ENCODE assay signal across 20 cellular contexts in genomic region chr2:19021721-19022120, GRCh38.
DNase-seq lines count a peak whose midpoint lies in the region; ATAC-seq and TF ChIP-seq lines count a peak whose summit lies in the region.
"Had no signal": no experiment of that assay in that cellular context is flagged by ENCODE, and none has a peak within 500 bp of the region (broad histone marks: within the 10 kb centered on the region; RNA-seq: fewer than 3 reads in every experiment).

No MANE protein-coding gene starts in this region.

- peak overlapping the region; percentile 12 for H3K9ac ChIP-seq in adipocyte (ENCODE audit: low read length)

- ATAC-seq in heart left ventricle (peak; percentile 4 to 69 (median 24)), upper lobe of right lung (peak; percentile 14)
- ATAC-seq in naive thymus-derived CD8-positive, alpha-beta T cell: no peak

- H3K27me3 ChIP-seq in heart left ventricle (no peaks in the 10 kb centered on the region), adipocyte (replicated peaks; ENCODE audit: control insufficient read depth, insufficient read depth, low read length) (no peaks in the 10 kb centered on the region), upper lobe of right lung (no peaks in the 10 kb centered on the region)
- H3K27me3 ChIP-seq: tibial artery had no signal

- no peak overlapping the region for H3K27ac Mint-ChIP-seq in naive thymus-derived CD8-positive, alpha-beta T cell
- H3K27ac Mint-ChIP-seq: activated B cell treated with CpG ODN at 0.5 μM for 24 hours, endodermal cell had no signal

- H3K9me3 Mint-ChIP-seq in naive thymus-derived CD8-positive, alpha-beta T cell: peaks cover 0 to 21% (median 9%) of the 10 kb centered on the region in 9 donors
- H3K9me3 Mint-ChIP-seq: endodermal cell had no signal

- intact Hi-C loops in heart left ventricle (cut with DNase I) (no loop called here), cardiac septum (cut with DNase I) (no loop called here), upper lobe of right lung (cut with DNase I) (no loop called here)

- TF ChIP-seq CTCF in heart left ventricle (IDR thresholded peaks at IDR 0.05) (no peak), foreskin fibroblast (IDR thresholded peaks at IDR 0.05; ENCODE audit: low read depth, low read length) (no peak), upper lobe of right lung (IDR thresholded peaks at IDR 0.05) (no peak)

- no peak overlapping the region for H3K4me3 ChIP-seq in heart left ventricle
- H3K4me3 ChIP-seq in adipocyte (ENCODE audit: low read length): no peak overlapping the region
- no peak overlapping the region for H3K4me3 ChIP-seq in foreskin fibroblast (ENCODE audit: low read depth in 1 of 2, low read length in 2 of 2)
- no peak overlapping the region for H3K4me3 ChIP-seq in upper lobe of right lung
- H3K4me3 ChIP-seq: tibial artery had no signal

- DNase-seq in heart left ventricle (no peak), cardiac septum (ENCODE audit: low spot score) (no peak), adipocyte (ENCODE audit: low read depth) (peak; percentile 91), foreskin fibroblast (peak; percentile 93 to 96), upper lobe of right lung (no peak), kidney tubule cell (ENCODE audit: low spot score) (no peak), NAMALWA (ENCODE audit: low spot score) (no peak)
- no peak for DNase-seq in naive thymus-derived CD8-positive, alpha-beta T cell
- DNase-seq: activated B cell treated with CpG ODN at 0.5 μM for 24 hours; activated gamma-delta T cell; Calu3; central memory CD4-positive, alpha-beta T cell; endodermal cell; head of caudate nucleus; KBM-7; NCI-H446; stimulated activated CD4-positive, alpha-beta T cell treated with anti-CD3 and anti-CD28 coated beads, Interleukin-2, amount 100 ng/mL, for 24 hours; T-helper 1 cell; tibial artery had no signal

- H3K36me3 ChIP-seq in heart left ventricle (no peaks in the 10 kb centered on the region), adipocyte (ENCODE audit: control insufficient read depth, insufficient read depth, low read length, severe bottlenecking) (no peaks in the 10 kb centered on the region), upper lobe of right lung (no peaks in the 10 kb centered on the region)
- H3K36me3 ChIP-seq: tibial artery had no signal

- peaks cover 3 to 10% (median 6%) of the 10 kb centered on the region in 3 donors for H3K36me3 Mint-ChIP-seq in naive thymus-derived CD8-positive, alpha-beta T cell

- no peak overlapping the region for H3K4me3 Mint-ChIP-seq in naive thymus-derived CD8-positive, alpha-beta T cell
- H3K4me3 Mint-ChIP-seq: activated B cell treated with CpG ODN at 0.5 μM for 24 hours, endodermal cell had no signal

- H3K4me1 ChIP-seq in heart left ventricle (peaks cover 0 to 11% (median 2%) of the 10 kb centered on the region in 12 donors), adipocyte (ENCODE audit: control insufficient read depth, insufficient read depth, low read length) (peaks cover 18% of the 10 kb centered on the region), upper lobe of right lung (no peaks in the 10 kb centered on the region)

- POLR2A ChIA-PET in naive thymus-derived CD8-positive, alpha-beta T cell (lab: Charles Lee): no interaction called here

- no peaks in the 10 kb centered on the region for H3K27me3 Mint-ChIP-seq in naive thymus-derived CD8-positive, alpha-beta T cell
- H3K27me3 Mint-ChIP-seq: activated B cell treated with CpG ODN at 0.5 μM for 24 hours had no signal

- no peak for TF ChIP-seq POLR2A in heart left ventricle (IDR thresholded peaks at IDR 0.05)

- no peaks in the 10 kb centered on the region for H3K4me1 Mint-ChIP-seq in naive thymus-derived CD8-positive, alpha-beta T cell
- H3K4me1 Mint-ChIP-seq: activated B cell treated with CpG ODN at 0.5 μM for 24 hours had no signal

- 84 to 98% (median 93%) methylated on average over 5 of the region's 5 CpGs for WGBS in heart left ventricle, 4 donors

- H3K9me3 ChIP-seq in heart left ventricle: no peaks in the 10 kb centered on the region
- no peaks in the 10 kb centered on the region for H3K9me3 ChIP-seq in adipocyte (ENCODE audit: control insufficient read depth, low read length)
- no peaks in the 10 kb centered on the region for H3K9me3 ChIP-seq in upper lobe of right lung
- H3K9me3 ChIP-seq: tibial artery had no signal

- H3K27ac ChIP-seq in heart left ventricle (peak overlapping the region in 1 of 12 donors; percentile 18), upper lobe of right lung (no peak overlapping the region)
- H3K27ac ChIP-seq: 22Rv1 had no signal

Comparison
In these comparisons a context has a peak if more than half of its experiments do, and no peak if none do; other contexts are left out.
1. ATAC-seq: peak in heart left ventricle (4 of 4) and upper lobe of right lung (single experiment); none in naive thymus-derived CD8-positive, alpha-beta T cell (0 of 2).
2. DNase-seq: peak in adipocyte (single experiment) and foreskin fibroblast (2 of 2); none in heart left ventricle (0 of 5), cardiac septum (single experiment), upper lobe of right lung (single experiment), kidney tubule cell (single experiment), NAMALWA (single experiment) and naive thymus-derived CD8-positive, alpha-beta T cell (0 of 10).